In the genomic region with DNA sequence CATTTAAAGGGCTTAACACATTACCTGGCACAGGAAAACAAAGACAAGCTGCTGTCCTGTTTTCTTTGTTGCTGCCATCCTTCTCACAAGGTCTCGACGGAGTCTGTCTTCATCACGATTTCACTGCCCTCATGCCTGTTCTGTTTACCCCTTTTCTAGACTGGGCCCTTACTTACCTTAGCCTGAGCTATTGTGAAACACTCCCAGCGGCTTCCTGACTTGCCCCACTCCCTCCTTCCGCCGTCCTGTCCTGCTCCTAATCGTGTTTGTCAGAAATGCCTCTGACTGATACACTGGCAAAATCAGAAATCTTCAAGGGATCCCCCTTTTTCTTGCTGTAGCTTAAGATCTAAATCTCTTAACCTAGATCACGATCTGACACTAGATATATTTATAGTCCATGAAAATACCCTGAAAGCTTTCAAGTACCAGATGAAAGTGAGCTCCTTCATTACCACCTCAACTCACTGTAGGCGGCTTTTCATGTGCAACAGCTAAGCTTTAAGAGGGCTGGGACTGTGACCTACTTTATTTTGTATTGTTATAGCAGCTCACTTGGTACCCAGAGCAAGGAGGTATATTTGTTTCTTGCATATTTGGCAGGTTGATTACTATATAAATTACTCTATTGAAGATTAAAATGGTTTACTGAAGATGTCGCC, we compare ENCODE assay signal across 1 cellular context.
TF ChIP-seq lines count a peak whose summit lies in the region.

No MANE protein-coding gene starts in this region.

TF ChIP-seq in IMR-90, 13 proteins besides CTCF, POLR2A, EP300 and RAD21:
- peak; percentile 39; the same call in 1 of the 2 replicates for TF ChIP-seq CEBPB (IDR thresholded peaks at IDR 0.05; ENCODE audit: low read depth, low read length)
- TF ChIP-seq, protein P1, sequence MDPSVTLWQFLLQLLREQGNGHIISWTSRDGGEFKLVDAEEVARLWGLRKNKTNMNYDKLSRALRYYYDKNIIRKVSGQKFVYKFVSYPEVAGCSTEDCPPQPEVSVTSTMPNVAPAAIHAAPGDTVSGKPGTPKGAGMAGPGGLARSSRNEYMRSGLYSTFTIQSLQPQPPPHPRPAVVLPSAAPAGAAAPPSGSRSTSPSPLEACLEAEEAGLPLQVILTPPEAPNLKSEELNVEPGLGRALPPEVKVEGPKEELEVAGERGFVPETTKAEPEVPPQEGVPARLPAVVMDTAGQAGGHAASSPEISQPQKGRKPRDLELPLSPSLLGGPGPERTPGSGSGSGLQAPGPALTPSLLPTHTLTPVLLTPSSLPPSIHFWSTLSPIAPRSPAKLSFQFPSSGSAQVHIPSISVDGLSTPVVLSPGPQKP (IDR thresholded peaks at IDR 0.05; ENCODE audit: borderline replicate concordance, low read depth, low read length), result no peak
TF ChIP-seq in IMR-90: peak in this region for 1.
